1 cellular context compared by ENCODE assay signal in the genomic region with DNA sequence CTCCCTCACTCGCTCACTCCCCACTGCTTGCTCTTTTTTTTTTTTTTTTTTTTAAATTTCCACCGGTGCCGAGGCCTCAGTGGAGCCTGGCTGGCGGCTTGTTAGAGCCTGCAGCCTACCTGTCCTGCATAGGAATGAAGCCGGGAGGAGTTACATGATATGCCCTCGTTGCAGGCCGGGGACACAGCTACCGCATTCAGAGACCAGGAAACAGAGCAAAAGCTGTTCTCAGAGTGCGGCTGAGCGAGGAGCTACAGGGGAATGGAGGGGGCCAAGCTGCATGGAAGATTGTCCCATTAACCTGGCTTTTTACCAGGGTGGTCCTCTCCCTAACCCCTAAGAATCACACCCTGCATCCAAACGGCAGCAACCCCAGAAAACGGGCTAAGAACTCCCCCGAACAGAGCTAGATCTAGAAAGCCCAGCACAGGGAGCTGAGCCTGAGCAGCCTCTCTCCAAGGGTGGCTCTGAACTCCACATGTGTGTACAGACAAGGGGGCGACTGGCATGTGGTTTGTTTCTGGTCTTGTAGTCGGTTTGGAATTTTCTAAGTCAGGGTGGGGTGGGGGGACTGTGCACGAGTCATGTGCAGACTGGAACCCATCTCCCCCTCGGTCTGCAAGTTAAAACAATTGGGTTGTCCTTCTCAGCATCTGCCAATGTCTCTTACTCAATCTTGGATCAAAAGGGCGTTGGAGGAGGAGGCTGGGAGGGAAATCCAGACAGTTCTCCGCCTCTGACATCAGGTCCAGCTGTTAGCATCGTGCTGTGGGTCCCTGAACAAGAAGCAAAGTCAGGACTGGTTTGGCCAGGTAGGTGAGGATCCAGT.
TF ChIP-seq lines count a peak whose summit lies in the region.

No MANE protein-coding gene starts in this region.

TF ChIP-seq in SK-N-SH, 30 proteins besides CTCF, POLR2A, EP300 and RAD21 (continued from another document):
- TF ChIP-seq, protein P1, sequence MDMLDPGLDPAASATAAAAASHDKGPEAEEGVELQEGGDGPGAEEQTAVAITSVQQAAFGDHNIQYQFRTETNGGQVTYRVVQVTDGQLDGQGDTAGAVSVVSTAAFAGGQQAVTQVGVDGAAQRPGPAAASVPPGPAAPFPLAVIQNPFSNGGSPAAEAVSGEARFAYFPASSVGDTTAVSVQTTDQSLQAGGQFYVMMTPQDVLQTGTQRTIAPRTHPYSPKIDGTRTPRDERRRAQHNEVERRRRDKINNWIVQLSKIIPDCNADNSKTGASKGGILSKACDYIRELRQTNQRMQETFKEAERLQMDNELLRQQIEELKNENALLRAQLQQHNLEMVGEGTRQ (IDR thresholded peaks at IDR 0.05; ENCODE audit: borderline replicate concordance, low read depth, low read length): no peak
- TF ChIP-seq POLR2AphosphoS5 (IDR thresholded peaks at IDR 0.05; ENCODE audit: low read depth, low read length): no peak
- no peak for TF ChIP-seq JUND (IDR thresholded peaks at IDR 0.05)
- TF ChIP-seq FOXJ3 (CRISPR knock-in tag; IDR thresholded peaks at IDR 0.05): no peak
